ENCODE assay signal across 6 cellular contexts in genomic region chr1:96763514-96763913, GRCh38.
"Had no signal": no experiment of that assay in that cellular context is flagged by ENCODE, and none has a peak within 500 bp of the region (broad histone marks: within the 10 kb centered on the region; RNA-seq: fewer than 3 reads in every experiment).

No MANE protein-coding gene starts in this region.

- DNase-seq: GM23248, GOT3, H7 had no signal

- H3K27ac ChIP-seq: GM23248 had no signal

- FAIRE-seq: HTR-8/SVneo had no signal

- H3K4me3 Mint-ChIP-seq: IgD-negative memory B cell had no signal

- H3K4me3 ChIP-seq: GM23248, HAP-1 had no signal

- H3K27me3 Mint-ChIP-seq: IgD-negative memory B cell had no signal

- H3K4me1 ChIP-seq: HAP-1 had no signal

- H3K27ac Mint-ChIP-seq: IgD-negative memory B cell had no signal

- H3K9me3 Mint-ChIP-seq: IgD-negative memory B cell had no signal

- H3K9ac ChIP-seq: GM23248 had no signal

- H2AFZ ChIP-seq: GM23248 had no signal
